ENCODE assay signal across 28 cellular contexts in genomic region chr6:167306401-167306998, GRCh38. TPM values are rescaled to one million over a fixed set of nuclear protein-coding genes. Genes with fewer than 3 reads are reported as not detected.
A peak's percentile ranks its signal among the peaks of the same experiment; 100 is the strongest.
DNase-seq lines count a peak whose midpoint lies in the region; ATAC-seq, FAIRE-seq and TF ChIP-seq lines count a peak whose summit lies in the region.
"Had no signal": no experiment of that assay in that cellular context is flagged by ENCODE, and none has a peak within 500 bp of the region (broad histone marks: within the 10 kb centered on the region; RNA-seq: fewer than 3 reads in every experiment).

No MANE protein-coding gene starts in this region.

- H3K4me2 ChIP-seq in A549 (no peak overlapping the region), hepatocyte (no peak overlapping the region)

- H3K4me1 ChIP-seq in A549: peaks cover 6% of the 10 kb centered on the region; the same call in 1 of the 3 replicates
- no peaks in the 10 kb centered on the region for H3K4me1 ChIP-seq in RWPE2 (ENCODE audit: insufficient read depth, poor library complexity, severe bottlenecking)
- peaks cover 7% of the 10 kb centered on the region for H3K4me1 ChIP-seq in hepatocyte (ENCODE audit: insufficient read depth)
- H3K4me1 ChIP-seq: adrenal gland, parathyroid adenoma had no signal

- H3K36me3 ChIP-seq in H7 (replicated peaks; ENCODE audit: control insufficient read depth, insufficient read depth, low read length) (no peaks in the 10 kb centered on the region), RWPE2 (ENCODE audit: low read depth) (no peaks in the 10 kb centered on the region), hepatocyte (replicated peaks; ENCODE audit: insufficient read depth, low read depth) (no peaks in the 10 kb centered on the region)
- H3K36me3 ChIP-seq: adrenal gland, sigmoid colon, thoracic aorta had no signal

- WGBS in A549 (ENCODE audit: missing lambda C conversion rate): 62% methylated on average over 12 of the region's 15 CpGs
- WGBS in hepatocyte (ENCODE audit: low lambda C conversion rate, missing lambda C conversion rate): 77% methylated on average over 15 of the region's 15 CpGs

- H2AFZ ChIP-seq in hepatocyte: no peak overlapping the region
- H2AFZ ChIP-seq: parathyroid adenoma had no signal

- no peaks in the 10 kb centered on the region for H4K20me1 ChIP-seq in hepatocyte (ENCODE audit: insufficient read depth, poor library complexity, severe bottlenecking)

- peaks cover 2% of the 10 kb centered on the region; the same call in 1 of the 2 replicates for H3K27me3 ChIP-seq in H7 (ENCODE audit: control insufficient read depth, insufficient read depth, low read length)
- H3K27me3 ChIP-seq in RWPE2 (ENCODE audit: insufficient read depth, poor library complexity, severe bottlenecking): no peaks in the 10 kb centered on the region
- no peaks in the 10 kb centered on the region for H3K27me3 ChIP-seq in hepatocyte
- H3K27me3 ChIP-seq: adrenal gland, sigmoid colon had no signal

- TF ChIP-seq EP300 in A549 (IDR thresholded peaks at IDR 0.05): no peak

- CTCF ChIA-PET in A549 (lab: Yijun Ruan, JAX): no interaction called here

- H3K4me3 ChIP-seq in A549 (no peak overlapping the region), H7 (ENCODE audit: insufficient read depth, low read depth, low read length) (no peak overlapping the region), RWPE2 (ENCODE audit: severe bottlenecking) (no peak overlapping the region), hepatocyte (no peak overlapping the region)
- H3K4me3 ChIP-seq: adrenal gland, sigmoid colon, thoracic aorta had no signal

- POLR2A ChIA-PET in A549 (lab: Yijun Ruan, JAX): no interaction called here

- H3K27ac ChIP-seq in A549: no peak overlapping the region
- H3K27ac ChIP-seq in RWPE2 (ENCODE audit: poor library complexity, severe bottlenecking): no peak overlapping the region
- no peak overlapping the region for H3K27ac ChIP-seq in hepatocyte
- H3K27ac ChIP-seq: adrenal gland, parathyroid adenoma, thoracic aorta, VCaP had no signal

- no peak for TF ChIP-seq CTCF in A549 (IDR thresholded peaks at IDR 0.05)
- no peak for TF ChIP-seq CTCF in RWPE2 (IDR thresholded peaks at IDR 0.05; ENCODE audit: poor library complexity, severe bottlenecking)
- TF ChIP-seq CTCF in hepatocyte (IDR thresholded peaks at IDR 0.05; ENCODE audit: poor library complexity): no peak

- TF ChIP-seq RAD21 in A549 (conservative IDR thresholded peaks at IDR 0.05 in 1 of 2, IDR thresholded peaks at IDR 0.05 in 1 of 2): no peak

- H3K79me2 ChIP-seq in hepatocyte: no peaks in the 10 kb centered on the region
- H3K79me2 ChIP-seq: parathyroid adenoma had no signal

- H3K9me3 ChIP-seq in A549: no peaks in the 10 kb centered on the region
- H3K9me3 ChIP-seq in RWPE2 (ENCODE audit: severe bottlenecking): no peaks in the 10 kb centered on the region
- no peaks in the 10 kb centered on the region for H3K9me3 ChIP-seq in hepatocyte (ENCODE audit: low read depth)
- H3K9me3 ChIP-seq: adrenal gland, sigmoid colon, thoracic aorta had no signal

- no peak for FAIRE-seq in A549 (lab: Jason Lieb, UNC)
- FAIRE-seq: GM12892 had no signal

- DNase-seq in A549 (ENCODE audit: low read depth in 1 of 2, low spot score in 1 of 2) (peak; percentile 6 to 17), H7 (peak; percentile 44), RWPE2 (ENCODE audit: low spot score) (no peak), hepatocyte (ENCODE audit: low spot score) (peak; percentile 61), globus pallidus (ENCODE audit: low spot score) (no peak)
- DNase-seq in stimulated activated CD4-positive, alpha-beta T cell treated with anti-CD3 and anti-CD28 coated beads, Interleukin-4, amount 100 ng/mL, for 24 hours: no peak
- DNase-seq: activated CD4-positive, alpha-beta T cell treated with anti-CD3 and anti-CD28 coated beads, Interleukin-2, amount 50 U/mL, for 4 hours; activated gamma-delta T cell treated with Interleukin-2 at 50 U/mL for 16 hours; adrenal gland; DMS79; foreskin fibroblast; Kasumi-1; left cardiac atrium; natural killer cell; NCI-H1105; NCI-H2081 treated with DMSO at 0.1 percent for 48 hours; NCI-H524; SHP77; sigmoid colon had no signal

- H3K9me2 ChIP-seq in hepatocyte (replicated peaks; ENCODE audit: insufficient read depth): no peaks in the 10 kb centered on the region

- peak in 1 of 2 experiments; percentile 30; a peak in 1 of 6 replicates for ATAC-seq in A549
- peak; percentile 33; the same call in 2 of the 3 replicates for ATAC-seq in RWPE2 (ENCODE audit: low read depth)
- no peak for ATAC-seq in HG03571 (IDR thresholded peaks at IDR 0.05; ENCODE audit: unreplicated experiment)
- ATAC-seq in esophagus mucosa: no peak
- ATAC-seq: left cardiac atrium; natural killer cell; stimulated activated effector memory CD8-positive, alpha-beta T cell treated with anti-CD3 and anti-CD28 coated beads, Interleukin-12 subunit alpha, Interleukin-12 subunit beta, amount 100 ng/mL, for 72 hours had no signal

- TF ChIP-seq POLR2A in A549 (IDR thresholded peaks at IDR 0.05; ENCODE audit: low read length): no peak

TF ChIP-seq in A549, 52 proteins besides CTCF, POLR2A, EP300 and RAD21:
- no peak for TF ChIP-seq ZNF302 (CRISPR knock-in tag; IDR thresholded peaks at IDR 0.05)

RNA-seq across cellular contexts. Expression of gene UNC93A, which starts 15.4 kb away (rescaled TPM):
- polyA plus RNA-seq in A549 (2011; rRNA removed): not detected in 2 replicates
- polyA plus RNA-seq in A549 (2012; cell fraction: cytosol; rRNA removed): not detected in 2 replicates
- not detected in 2 replicates for polyA plus RNA-seq in A549 (2012; cell fraction: nucleus; rRNA removed)
- polyA plus RNA-seq in A549 (2017; fragmentation: RNase III; extraction: RNeasy Plus Mini Kit Qiagen cat#74134 plus additional on column Dnase treatment): not detected in 3 replicates
- not detected in 2 replicates for polyA minus RNA-seq in A549 (2011; rRNA and poly(A)+ RNA removed)
- 2.0 and 2.5 TPM in 2 replicates for total RNA-seq in H7 (2014; rRNA removed; shearing (Covaris generic))
- 66.6 and 67.1 TPM in 2 replicates for total RNA-seq in hepatocyte
- polyA plus RNA-seq in hepatocyte: 32.6 and 38.8 TPM in 2 replicates
- total RNA-seq in esophagus mucosa: 4.5 TPM
- total RNA-seq: adrenal gland; left cardiac atrium; mesenteric fat pad; natural killer cell; sigmoid colon; T-helper 1 cell treated with Interleukin-12 subunit alpha and Interleukin-12 subunit beta and Interleukin-4 antibody, amounts not matched to agents 30 ng/mL and 1 ng/mL, for 36 hours; thoracic aorta had no signal
- polyA plus RNA-seq: adrenal gland had no signal

RNA-seq across cellular contexts. Expression of gene TTLL2, which starts 18.4 kb away (rescaled TPM):
- polyA plus RNA-seq in A549 (2011; rRNA removed) (not detected in 2 replicates), A549 (2017; fragmentation: RNase III; extraction: RNeasy Plus Mini Kit Qiagen cat#74134 plus additional on column Dnase treatment) (not detected in 3 replicates), hepatocyte (0.70 TPM in 1 of 2 replicates, not detected in the other)
- polyA plus RNA-seq in A549 (2012; cell fraction: cytosol; rRNA removed): not detected in 2 replicates
- polyA plus RNA-seq in A549 (2012; cell fraction: nucleus; rRNA removed): not detected in 2 replicates
- polyA minus RNA-seq in A549 (2011; rRNA and poly(A)+ RNA removed): not detected in 2 replicates
- 0.07 TPM in 1 of 2 replicates, not detected in the other for total RNA-seq in H7 (2014; rRNA removed; shearing (Covaris generic))
- total RNA-seq in hepatocyte (not detected in 2 replicates), esophagus mucosa (not detected)
- total RNA-seq: adrenal gland; left cardiac atrium; mesenteric fat pad; natural killer cell; sigmoid colon; T-helper 1 cell treated with Interleukin-12 subunit alpha and Interleukin-12 subunit beta and Interleukin-4 antibody, amounts not matched to agents 30 ng/mL and 1 ng/mL, for 36 hours; thoracic aorta had no signal
- polyA plus RNA-seq: adrenal gland, sigmoid colon had no signal

Comparison
In these comparisons a context has a peak if more than half of its experiments do, and no peak if none do; other contexts are left out.
1. DNase-seq: peak in A549 (2 of 2), H7 (single experiment) and hepatocyte (single experiment); none in RWPE2 (single experiment), stimulated activated CD4-positive, alpha-beta T cell treated with anti-CD3 and anti-CD28 coated beads, Interleukin-4, amount 100 ng/mL, for 24 hours (single experiment) and globus pallidus (single experiment).
2. RNA of gene UNC93A, which starts 15.4 kb away (total RNA-seq): 66.6 to 67.1 TPM in hepatocyte; 4.5 TPM in esophagus mucosa (single experiment) and 2.0 to 2.5 TPM in H7; every median in the first group is over 10 times any median in the second.